Comparison of ENCODE assay signal across 11 cellular contexts in the genomic region with DNA sequence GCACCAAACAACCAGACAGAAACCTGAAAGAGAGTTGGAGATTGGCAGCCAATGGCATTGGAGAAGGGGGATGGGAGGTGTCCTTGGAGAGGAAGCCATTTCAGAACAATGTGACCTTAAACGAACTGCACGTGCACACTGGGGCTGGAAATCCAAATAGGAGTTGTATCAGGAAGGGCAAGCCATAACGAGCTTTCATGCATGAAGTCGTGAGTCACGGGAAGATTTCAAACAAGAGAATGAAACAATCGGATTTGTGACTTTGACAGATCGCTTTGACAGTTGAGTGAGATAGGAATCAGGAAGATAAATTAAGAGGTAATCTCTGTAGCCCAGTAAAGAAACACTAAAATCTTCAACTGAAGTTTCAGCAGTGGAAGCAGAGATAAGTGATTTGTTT.
"Had no signal": no experiment of that assay in that cellular context is flagged by ENCODE, and none has a peak within 500 bp of the region (broad histone marks: within the 10 kb centered on the region; RNA-seq: fewer than 3 reads in every experiment).

No MANE protein-coding gene starts in this region.

- DNase-seq: activated CD4-positive, alpha-beta T cell treated with anti-CD3 and anti-CD28 coated beads, Interleukin-2, amount 10 ng/mL, durations not matched to agents 7 days and 5 days; activated naive CD4-positive, alpha-beta T cell; activated naive CD8-positive, alpha-beta T cell treated with anti-CD3 and anti-CD28 coated beads, Interleukin-2, amount 10 ng/mL, durations not matched to agents 7 days and 5 days; activated T-cell treated with anti-CD3 and anti-CD28 coated beads for 4 hours; foreskin fibroblast; glutamatergic neuron; nephron progenitor cell; psoas muscle; right lobe of liver; stimulated activated naive CD8-positive, alpha-beta T cell treated with anti-CD3 and anti-CD28 coated beads, Interleukin-15, Interleukin-2, amounts not matched to agents 100 U/mL and 50 U/mL, for 24 hours; trophoblast cell had no signal

- ATAC-seq: psoas muscle; right lobe of liver; stimulated activated naive CD8-positive, alpha-beta T cell treated with anti-CD3 and anti-CD28 coated beads, Interleukin-15, Interleukin-2, amounts not matched to agents 100 U/mL and 50 U/mL, for 24 hours had no signal
